Comparison of ENCODE assay signal across 29 cellular contexts in genomic region chr11:112127056-112127455, GRCh38. TPM values are rescaled to one million over a fixed set of nuclear protein-coding genes. Genes with fewer than 3 reads are reported as not detected.
"Had no signal": no experiment of that assay in that cellular context is flagged by ENCODE, and none has a peak within 500 bp of the region (broad histone marks: within the 10 kb centered on the region; RNA-seq: fewer than 3 reads in every experiment).

No MANE protein-coding gene starts in this region.

- H3K9me3 ChIP-seq: gastroesophageal sphincter, heart left ventricle, left lung, right lobe of liver, thoracic aorta, tibial nerve, upper lobe of left lung had no signal

- H3K4me1 ChIP-seq: neural progenitor cell, parathyroid adenoma had no signal

- H3K27me3 ChIP-seq: foreskin keratinocyte, gastroesophageal sphincter, heart left ventricle, hepatocyte, left lung, neural progenitor cell, right lobe of liver, tibial nerve, upper lobe of left lung had no signal

- H3K79me2 ChIP-seq: hepatocyte, parathyroid adenoma had no signal

- H3K9ac ChIP-seq: neural progenitor cell, parathyroid adenoma had no signal

- DNase-seq: effector CD8-positive, alpha-beta T cell; endodermal cell; foreskin keratinocyte; heart left ventricle; left cardiac atrium; left lung; mesendoderm; midbrain; naive thymus-derived CD4-positive, alpha-beta T cell; right lobe of liver; small intestine; stimulated activated CD4-positive, alpha-beta T cell treated with anti-CD3 and anti-CD28 coated beads, Interleukin-15, amount 100 ng/mL, for 24 hours; stimulated activated CD4-positive, alpha-beta T cell treated with anti-CD3 and anti-CD28 coated beads, Interleukin-2, amount 100 ng/mL, for 48 hours; stimulated activated naive B cell treated with anti-CD40 and anti-IgM and Interleukin-4, amounts not matched to agents 10 μg/mL and 1 μg/mL and 100 μg/mL, for 72 hours; upper lobe of left lung had no signal

- FAIRE-seq: islet of Langerhans, small intestine had no signal

- H2AFZ ChIP-seq: hepatocyte, neural progenitor cell, parathyroid adenoma had no signal

- H3K27ac ChIP-seq: epithelial cell of prostate, foreskin keratinocyte, gastroesophageal sphincter, heart left ventricle, hepatocyte, left lung, neural progenitor cell, parathyroid adenoma, right lobe of liver, thoracic aorta, tibial nerve, upper lobe of left lung had no signal

- H3K4me3 ChIP-seq: gastroesophageal sphincter, heart left ventricle, hepatocyte, left lung, neural progenitor cell, right lobe of liver, thoracic aorta, tibial nerve, upper lobe of left lung had no signal

- H3K4me2 ChIP-seq: hepatocyte, neural progenitor cell had no signal

- ATAC-seq: esophagus mucosa; foreskin keratinocyte; gastroesophageal sphincter; heart left ventricle; left cardiac atrium; left lung; naive thymus-derived CD4-positive, alpha-beta T cell; right lobe of liver; stimulated activated naive B cell treated with anti-CD40 and anti-IgM and Interleukin-4, amounts not matched to agents 10 μg/mL and 1 μg/mL and 100 μg/mL, for 72 hours had no signal

- H3K36me3 ChIP-seq: gastroesophageal sphincter, heart left ventricle, left lung, neural progenitor cell, right lobe of liver, thoracic aorta, tibial nerve, upper lobe of left lung had no signal

RNA-seq across cellular contexts. Expression of gene IL18, which starts 36.8 kb away (rescaled TPM):
- total RNA-seq: lung microvascular endothelial cell, osteoblast had no signal
- polyA plus RNA-seq: naive thymus-derived CD4-positive, alpha-beta T cell had no signal

RNA-seq across cellular contexts. Expression of gene TEX12, which starts 40.1 kb away (rescaled TPM):
- total RNA-seq: endodermal cell, foreskin keratinocyte, gastroesophageal sphincter, kidney epithelial cell, left cardiac atrium, left lung, lung microvascular endothelial cell, mucosa of gallbladder, osteoblast, progenitor cell of endocrine pancreas had no signal
- polyA plus RNA-seq: foreskin keratinocyte; hepatocyte; naive thymus-derived CD4-positive, alpha-beta T cell had no signal

RNA-seq across cellular contexts. Expression of gene BCO2, which starts 48.3 kb away (rescaled TPM):
- total RNA-seq: kidney epithelial cell had no signal
